In the genomic region with DNA sequence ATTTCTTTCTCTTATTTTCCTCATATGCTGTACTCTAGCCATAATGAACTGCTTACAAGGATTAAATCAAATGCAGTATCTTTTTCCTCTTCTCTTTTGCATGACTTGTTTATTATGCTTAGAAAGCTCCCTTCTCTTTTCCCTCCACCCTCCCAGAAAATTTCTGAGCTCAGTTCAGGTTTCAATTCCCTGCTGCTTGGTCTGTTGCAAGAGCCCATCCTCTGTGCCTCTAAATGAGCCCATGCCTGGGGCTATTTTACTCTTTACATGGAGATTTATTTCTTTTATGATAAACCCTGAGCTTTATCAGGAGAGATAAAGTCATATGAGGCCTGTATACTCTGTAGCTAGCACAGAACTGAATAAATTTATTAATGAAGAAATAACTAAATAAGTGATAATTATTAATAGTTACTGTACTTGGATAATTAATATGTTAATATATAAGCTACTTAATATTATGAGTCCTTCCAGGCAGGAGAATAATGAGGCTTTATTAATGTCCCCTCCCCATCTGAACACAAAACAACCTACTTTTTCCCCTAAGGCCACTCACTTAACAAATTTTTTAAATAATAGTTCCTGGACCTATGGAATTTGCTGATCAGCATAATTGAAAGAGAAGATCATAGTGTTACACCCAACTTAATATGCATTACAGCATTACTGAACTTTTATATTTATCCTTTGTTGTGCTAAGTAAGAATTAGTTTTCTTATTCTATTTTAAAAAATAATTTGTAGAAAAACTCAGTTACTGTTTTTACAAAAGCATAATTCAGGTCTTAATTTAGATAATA, we compare ENCODE assay signal across 1 cellular context.
TF ChIP-seq lines count a peak whose summit lies in the region.

No MANE protein-coding gene starts in this region.

TF ChIP-seq in HepG2, 621 proteins besides CTCF, POLR2A, EP300 and RAD21:
- TF ChIP-seq, protein P1, sequence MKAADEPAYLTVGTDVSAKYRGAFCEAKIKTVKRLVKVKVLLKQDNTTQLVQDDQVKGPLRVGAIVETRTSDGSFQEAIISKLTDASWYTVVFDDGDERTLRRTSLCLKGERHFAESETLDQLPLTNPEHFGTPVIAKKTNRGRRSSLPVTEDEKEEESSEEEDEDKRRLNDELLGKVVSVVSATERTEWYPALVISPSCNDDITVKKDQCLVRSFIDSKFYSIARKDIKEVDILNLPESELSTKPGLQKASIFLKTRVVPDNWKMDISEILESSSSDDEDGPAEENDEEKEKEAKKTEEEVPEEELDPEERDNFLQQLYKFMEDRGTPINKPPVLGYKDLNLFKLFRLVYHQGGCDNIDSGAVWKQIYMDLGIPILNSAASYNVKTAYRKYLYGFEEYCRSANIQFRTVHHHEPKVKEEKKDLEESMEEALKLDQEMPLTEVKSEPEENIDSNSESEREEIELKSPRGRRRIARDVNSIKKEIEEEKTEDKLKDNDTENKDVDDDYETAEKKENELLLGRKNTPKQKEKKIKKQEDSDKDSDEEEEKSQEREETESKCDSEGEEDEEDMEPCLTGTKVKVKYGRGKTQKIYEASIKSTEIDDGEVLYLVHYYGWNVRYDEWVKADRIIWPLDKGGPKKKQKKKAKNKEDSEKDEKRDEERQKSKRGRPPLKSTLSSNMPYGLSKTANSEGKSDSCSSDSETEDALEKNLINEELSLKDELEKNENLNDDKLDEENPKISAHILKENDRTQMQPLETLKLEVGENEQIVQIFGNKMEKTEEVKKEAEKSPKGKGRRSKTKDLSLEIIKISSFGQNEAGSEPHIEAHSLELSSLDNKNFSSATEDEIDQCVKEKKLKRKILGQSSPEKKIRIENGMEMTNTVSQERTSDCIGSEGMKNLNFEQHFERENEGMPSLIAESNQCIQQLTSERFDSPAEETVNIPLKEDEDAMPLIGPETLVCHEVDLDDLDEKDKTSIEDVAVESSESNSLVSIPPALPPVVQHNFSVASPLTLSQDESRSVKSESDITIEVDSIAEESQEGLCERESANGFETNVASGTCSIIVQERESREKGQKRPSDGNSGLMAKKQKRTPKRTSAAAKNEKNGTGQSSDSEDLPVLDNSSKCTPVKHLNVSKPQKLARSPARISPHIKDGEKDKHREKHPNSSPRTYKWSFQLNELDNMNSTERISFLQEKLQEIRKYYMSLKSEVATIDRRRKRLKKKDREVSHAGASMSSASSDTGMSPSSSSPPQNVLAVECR (CRISPR knock-in tag; IDR thresholded peaks at IDR 0.05; ENCODE audit: borderline replicate concordance), result no peak
- no peak for TF ChIP-seq HMG20B (CRISPR knock-in tag; conservative IDR thresholded peaks at IDR 0.05)
- TF ChIP-seq MAFF (IDR thresholded peaks at IDR 0.05; ENCODE audit: low read depth, low read length), result peak; percentile 65
- TF ChIP-seq ZBTB21 (CRISPR knock-in tag; IDR thresholded peaks at IDR 0.05), result no peak
- TF ChIP-seq MAFK (conservative IDR thresholded peaks at IDR 0.05 in 1 of 2, IDR thresholded peaks at IDR 0.05 in 1 of 2; ENCODE audit: low read length in 2 of 2), result peak; percentile 74
